17 cellular contexts compared by ENCODE assay signal in the genomic region with DNA sequence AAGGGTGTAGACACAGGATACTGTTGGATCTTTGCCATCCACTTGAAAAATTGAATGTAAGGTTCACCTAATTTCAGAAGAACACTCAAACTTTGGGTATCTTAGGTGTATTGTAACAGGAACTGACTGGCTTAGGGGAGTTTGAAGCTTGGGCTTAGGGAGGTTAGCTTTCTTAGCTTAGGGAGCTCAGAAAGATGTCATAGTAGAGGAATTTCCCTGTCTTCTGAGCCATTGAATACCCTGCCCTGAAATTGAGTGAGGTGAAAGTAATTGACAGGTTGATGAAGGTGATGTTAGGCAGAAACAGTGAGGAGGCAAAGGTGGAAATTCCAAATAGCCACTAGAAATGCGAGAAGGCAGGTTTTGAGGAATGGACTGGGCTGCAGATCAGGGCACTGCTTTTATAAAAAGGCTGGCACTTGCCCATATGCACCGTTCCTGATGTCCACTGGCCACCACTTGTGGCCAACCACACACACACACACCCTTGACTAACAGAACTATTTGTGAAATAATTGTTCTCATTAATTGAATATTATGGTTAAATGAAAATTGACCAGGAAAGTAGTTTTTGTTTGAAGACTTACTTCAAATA. TPM values are rescaled to one million over a fixed set of nuclear protein-coding genes. Genes with fewer than 3 reads are reported as not detected.
A peak's percentile ranks its signal among the peaks of the same experiment; 100 is the strongest.
DNase-seq lines count a peak whose midpoint lies in the region; ATAC-seq and TF ChIP-seq lines count a peak whose summit lies in the region.
"Had no signal": no experiment of that assay in that cellular context is flagged by ENCODE, and none has a peak within 500 bp of the region (broad histone marks: within the 10 kb centered on the region; RNA-seq: fewer than 3 reads in every experiment).

No MANE protein-coding gene starts in this region.

- no peak overlapping the region for H3K4me3 Mint-ChIP-seq in activated naive CD8-positive, alpha-beta T cell
- H3K4me3 Mint-ChIP-seq in activated naive CD8-positive, alpha-beta T cell treated with anti-CD3 and anti-CD28 coated beads for 36 hours, result no peak overlapping the region
- no peak overlapping the region for H3K4me3 Mint-ChIP-seq in stimulated activated memory B cell treated with anti-CD40 and anti-IgM and Interleukin-4, amounts not matched to agents 10 μg/mL and 1 μg/mL and 100 μg/mL, for 72 hours
- H3K4me3 Mint-ChIP-seq: stimulated activated naive CD8-positive, alpha-beta T cell treated with anti-CD3 and anti-CD28 coated beads, Interleukin-15, amount 100 ng/mL, for 72 hours had no signal

- ATAC-seq in left lung (peak; percentile 38), HG02970 (IDR thresholded peaks at IDR 0.05; ENCODE audit: low FRiP score, unreplicated experiment) (no peak)
- ATAC-seq in stimulated activated memory B cell treated with anti-CD40 and anti-IgM and Interleukin-4, amounts not matched to agents 10 μg/mL and 1 μg/mL and 100 μg/mL, for 72 hours, result no peak
- ATAC-seq: stimulated activated naive CD8-positive, alpha-beta T cell treated with anti-CD3 and anti-CD28 coated beads, Interleukin-15, amount 100 ng/mL, for 72 hours had no signal

- H3K4me3 ChIP-seq in left lung, result no peak overlapping the region
- H3K4me3 ChIP-seq: ovary, SJCRH30 had no signal

- no peaks in the 10 kb centered on the region for H3K9me3 ChIP-seq in left lung
- H3K9me3 ChIP-seq: ovary, SJCRH30 had no signal

- no peaks in the 10 kb centered on the region for H3K9me3 Mint-ChIP-seq in activated naive CD8-positive, alpha-beta T cell (ENCODE audit: low read depth)
- H3K9me3 Mint-ChIP-seq in activated naive CD8-positive, alpha-beta T cell treated with anti-CD3 and anti-CD28 coated beads for 36 hours, result peaks cover 7% of the 10 kb centered on the region
- H3K9me3 Mint-ChIP-seq in stimulated activated memory B cell treated with anti-CD40 and anti-IgM and Interleukin-4, amounts not matched to agents 10 μg/mL and 1 μg/mL and 100 μg/mL, for 72 hours, result no peaks in the 10 kb centered on the region

- no peaks in the 10 kb centered on the region for H3K36me3 ChIP-seq in left lung
- H3K36me3 ChIP-seq: ovary had no signal

- no peak for DNase-seq in activated naive CD8-positive, alpha-beta T cell treated with anti-CD3 and anti-CD28 coated beads for 36 hours
- DNase-seq in UCSD-AML1 (lab: John Stamatoyannopoulos, UW; ENCODE audit: unreplicated experiment), result peak; percentile 12
- no peak for DNase-seq in left lung
- DNase-seq in NCI-H345 (lab: John Stamatoyannopoulos, UW), result no peak
- no peak for DNase-seq in NCI-H2081 treated with DMSO at 0.1 percent for 48 hours (lab: John Stamatoyannopoulos, UW)
- DNase-seq: amniotic stem cell; COR-L47; KBM-7; NCI-H1092 treated with DMSO at 0.1 percent for 48 hours; ovary; SJCRH30; small intestine; stimulated activated naive CD8-positive, alpha-beta T cell treated with anti-CD3 and anti-CD28 coated beads, Interleukin-15, amount 100 ng/mL, for 72 hours; T1000 had no signal

- TF ChIP-seq CTCF in left lung (IDR thresholded peaks at IDR 0.05), result no peak

- peaks cover 22% of the 10 kb centered on the region for H3K36me3 Mint-ChIP-seq in activated naive CD8-positive, alpha-beta T cell
- H3K36me3 Mint-ChIP-seq in activated naive CD8-positive, alpha-beta T cell treated with anti-CD3 and anti-CD28 coated beads for 36 hours, result peaks cover 31% of the 10 kb centered on the region
- peaks cover 40% of the 10 kb centered on the region for H3K36me3 Mint-ChIP-seq in stimulated activated memory B cell treated with anti-CD40 and anti-IgM and Interleukin-4, amounts not matched to agents 10 μg/mL and 1 μg/mL and 100 μg/mL, for 72 hours

- peaks cover 0 to 94% of the 10 kb centered on the region in 2 donors for H3K4me1 ChIP-seq in left lung

- H3K27me3 ChIP-seq in left lung, result no peaks in the 10 kb centered on the region
- H3K27me3 ChIP-seq: ovary, SJCRH30 had no signal

- H3K4me1 Mint-ChIP-seq in activated naive CD8-positive, alpha-beta T cell (ENCODE audit: low read depth), result peaks cover 84% of the 10 kb centered on the region
- peaks cover 51% of the 10 kb centered on the region for H3K4me1 Mint-ChIP-seq in activated naive CD8-positive, alpha-beta T cell treated with anti-CD3 and anti-CD28 coated beads for 36 hours
- peaks cover 82% of the 10 kb centered on the region for H3K4me1 Mint-ChIP-seq in stimulated activated memory B cell treated with anti-CD40 and anti-IgM and Interleukin-4, amounts not matched to agents 10 μg/mL and 1 μg/mL and 100 μg/mL, for 72 hours

- intact Hi-C loops in left lung (cut with DNase I), result no loop called here

- H3K27ac Mint-ChIP-seq in activated naive CD8-positive, alpha-beta T cell, result peak overlapping the region; percentile 36
- H3K27ac Mint-ChIP-seq in activated naive CD8-positive, alpha-beta T cell treated with anti-CD3 and anti-CD28 coated beads for 36 hours, result no peak overlapping the region
- H3K27ac Mint-ChIP-seq in stimulated activated memory B cell treated with anti-CD40 and anti-IgM and Interleukin-4, amounts not matched to agents 10 μg/mL and 1 μg/mL and 100 μg/mL, for 72 hours, result peak overlapping the region; percentile 40

- peak overlapping the region in 1 of 2 donors; percentile 72 for H3K27ac ChIP-seq in left lung
- H3K27ac ChIP-seq: ovary, SJCRH30 had no signal

- H3K27me3 Mint-ChIP-seq in activated naive CD8-positive, alpha-beta T cell, result no peaks in the 10 kb centered on the region
- H3K27me3 Mint-ChIP-seq in activated naive CD8-positive, alpha-beta T cell treated with anti-CD3 and anti-CD28 coated beads for 36 hours, result no peaks in the 10 kb centered on the region
- H3K27me3 Mint-ChIP-seq in stimulated activated memory B cell treated with anti-CD40 and anti-IgM and Interleukin-4, amounts not matched to agents 10 μg/mL and 1 μg/mL and 100 μg/mL, for 72 hours, result no peaks in the 10 kb centered on the region
- H3K27me3 Mint-ChIP-seq: stimulated activated naive CD8-positive, alpha-beta T cell treated with anti-CD3 and anti-CD28 coated beads, Interleukin-15, amount 100 ng/mL, for 72 hours had no signal

RNA-seq across cellular contexts. Expression of a gene that starts 16.5 kb away (rescaled TPM):
- total RNA-seq in activated naive CD8-positive, alpha-beta T cell treated with anti-CD3 and anti-CD28 coated beads for 36 hours, result 10 to 100 TPM; 21.8 to 23.2 TPM
- 100 to 1,000 TPM in 1 of 2 donors, 10 to 100 TPM in 1; 80.4 to 117 TPM for total RNA-seq in left lung
